Comparison of ENCODE assay signal across 18 cellular contexts in genomic region chr15:99315636-99316035, GRCh38.
"Had no signal": no experiment of that assay in that cellular context is flagged by ENCODE, and none has a peak within 500 bp of the region (broad histone marks: within the 10 kb centered on the region; RNA-seq: fewer than 3 reads in every experiment).

No MANE protein-coding gene starts in this region.

- ATAC-seq: activated CD4-positive, CD25-positive, alpha-beta regulatory T cell treated with anti-CD3 and anti-CD28 coated beads, Interleukin-2, amount 50 U/mL, for 24 hours; activated CD8-positive, alpha-beta T cell treated with anti-CD3 and anti-CD28 coated beads, Interleukin-2, amount 10 ng/mL, durations not matched to agents 7 days and 5 days; activated T-cell treated with anti-CD3 and anti-CD28 coated beads, Interleukin-2, amount 50 U/mL, for 4 hours; left ventricle myocardium superior; naive thymus-derived CD4-positive, alpha-beta T cell; stimulated activated naive CD8-positive, alpha-beta T cell treated with anti-CD3 and anti-CD28 coated beads, Interleukin-15, Interleukin-2, amounts not matched to agents 100 U/mL and 50 U/mL, for 24 hours; T-cell had no signal

- H3K27ac Mint-ChIP-seq: activated CD4-positive, alpha-beta T cell treated with anti-CD3 and anti-CD28 coated beads, Interleukin-2, amount 10 ng/mL, durations not matched to agents 7 days and 5 days; activated CD8-positive, alpha-beta T cell treated with anti-CD3 and anti-CD28 coated beads, Interleukin-2, amount 10 ng/mL, durations not matched to agents 7 days and 5 days; naive thymus-derived CD4-positive, alpha-beta T cell; neural progenitor cell; progenitor cell of endocrine pancreas; T-cell had no signal

- H3K27me3 Mint-ChIP-seq: activated CD4-positive, alpha-beta T cell treated with anti-CD3 and anti-CD28 coated beads, Interleukin-2, amount 10 ng/mL, durations not matched to agents 7 days and 5 days; naive thymus-derived CD4-positive, alpha-beta T cell; progenitor cell of endocrine pancreas; T-cell had no signal

- H3K4me3 Mint-ChIP-seq: activated CD4-positive, alpha-beta T cell treated with anti-CD3 and anti-CD28 coated beads, Interleukin-2, amount 10 ng/mL, durations not matched to agents 7 days and 5 days; activated CD8-positive, alpha-beta T cell treated with anti-CD3 and anti-CD28 coated beads, Interleukin-2, amount 10 ng/mL, durations not matched to agents 7 days and 5 days; activated T-cell treated with anti-CD3 and anti-CD28 coated beads, Interleukin-2, amount 50 U/mL, for 4 hours; naive thymus-derived CD4-positive, alpha-beta T cell; neural progenitor cell; T-cell had no signal

- H3K4me1 Mint-ChIP-seq: activated CD4-positive, alpha-beta T cell treated with anti-CD3 and anti-CD28 coated beads, Interleukin-2, amount 10 ng/mL, durations not matched to agents 7 days and 5 days; neural progenitor cell; T-cell had no signal

- DNase-seq: activated CD4-positive, alpha-beta T cell treated with anti-CD3 and anti-CD28 coated beads, Interleukin-2, amount 10 ng/mL, durations not matched to agents 7 days and 5 days; activated CD8-positive, alpha-beta T cell treated with anti-CD3 and anti-CD28 coated beads, Interleukin-2, amount 10 ng/mL, durations not matched to agents 7 days and 5 days; activated effector memory CD4-positive, alpha-beta T cell treated with Interleukin-2 at 50 U/mL for 16 hours; activated naive CD4-positive, alpha-beta T cell treated with anti-CD3 and anti-CD28 coated beads, Interleukin-2, amount 50 U/mL, for 16 hours; activated T-cell treated with anti-CD3 and anti-CD28 coated beads, Interleukin-2, amount 50 U/mL, for 4 hours; cerebellar nuclear complex; effector CD8-positive, alpha-beta T cell; esophagus squamous epithelium; left ventricle myocardium superior; mesenchymal stem cell; naive thymus-derived CD4-positive, alpha-beta T cell; stimulated activated CD4-positive, alpha-beta T cell treated with anti-CD3 and anti-CD28 coated beads, Interleukin-2, amount 100 ng/mL, for 24 hours; stimulated activated naive CD8-positive, alpha-beta T cell treated with anti-CD3 and anti-CD28 coated beads, Interleukin-15, Interleukin-2, amounts not matched to agents 100 U/mL and 50 U/mL, for 24 hours; substantia nigra; T-cell had no signal

- H3K36me3 Mint-ChIP-seq: neural progenitor cell had no signal
